10 cellular contexts compared by ENCODE assay signal in genomic region chr13:50843256-50844043, GRCh38. TPM values are rescaled to one million over a fixed set of nuclear protein-coding genes. Genes with fewer than 3 reads are reported as not detected.
DNase-seq lines count a peak whose midpoint lies in the region; ATAC-seq and TF ChIP-seq lines count a peak whose summit lies in the region.
"Had no signal": no experiment of that assay in that cellular context is flagged by ENCODE, and none has a peak within 500 bp of the region (broad histone marks: within the 10 kb centered on the region; RNA-seq: fewer than 3 reads in every experiment).

DLEU7 (minus strand) TSS chr13:50843692; CDS start chr13:50843646, 46 bp downstream.

- CTCF ChIA-PET in activated CD4-positive, alpha-beta memory T cell treated with anti-CD3 and anti-CD28 coated beads for 36 hours (lab: Charles Lee), result no interaction called here

- H3K9me3 ChIP-seq in heart left ventricle (no peaks in the 10 kb centered on the region), neural progenitor cell (ENCODE audit: low read depth) (no peaks in the 10 kb centered on the region)
- H3K9me3 ChIP-seq: A549 had no signal

- H3K36me3 Mint-ChIP-seq in activated T-cell treated with anti-CD3 and anti-CD28 coated beads, Interleukin-2, amount 50 U/mL, for 24 hours (ENCODE audit: low read depth), result no peaks in the 10 kb centered on the region
- H3K36me3 Mint-ChIP-seq in activated T-cell treated with anti-CD3 and anti-CD28 coated beads, Interleukin-2, amount 50 U/mL, for 4 hours (ENCODE audit: insufficient read depth), result no peaks in the 10 kb centered on the region
- H3K36me3 Mint-ChIP-seq in neural progenitor cell (peaks cover under 1% of the 10 kb centered on the region), type B pancreatic cell (peaks cover 4% of the 10 kb centered on the region)
- no peaks in the 10 kb centered on the region for H3K36me3 Mint-ChIP-seq in activated CD4-positive, alpha-beta memory T cell treated with anti-CD3 and anti-CD28 coated beads for 36 hours

- TF ChIP-seq CTCF in heart left ventricle (IDR thresholded peaks at IDR 0.05) (no peak), neural progenitor cell (IDR thresholded peaks at IDR 0.05) (no peak), type B pancreatic cell (conservative IDR thresholded peaks at IDR 0.05) (no peak)

- POLR2A ChIA-PET in activated CD4-positive, alpha-beta memory T cell treated with anti-CD3 and anti-CD28 coated beads for 36 hours (lab: Charles Lee), result no interaction called here

- no peaks in the 10 kb centered on the region for H3K9me3 Mint-ChIP-seq in activated T-cell treated with anti-CD3 and anti-CD28 coated beads, Interleukin-2, amount 50 U/mL, for 24 hours
- H3K9me3 Mint-ChIP-seq in activated T-cell treated with anti-CD3 and anti-CD28 coated beads, Interleukin-2, amount 50 U/mL, for 4 hours, result no peaks in the 10 kb centered on the region
- H3K9me3 Mint-ChIP-seq in neural progenitor cell (peaks cover 2% of the 10 kb centered on the region), type B pancreatic cell (no peaks in the 10 kb centered on the region)
- no peaks in the 10 kb centered on the region for H3K9me3 Mint-ChIP-seq in activated CD4-positive, alpha-beta memory T cell treated with anti-CD3 and anti-CD28 coated beads for 36 hours

- H3K4me3 Mint-ChIP-seq in activated T-cell treated with anti-CD3 and anti-CD28 coated beads, Interleukin-2, amount 50 U/mL, for 24 hours, result peak within 1 kb of the TSS; percentile 30
- H3K4me3 Mint-ChIP-seq in activated T-cell treated with anti-CD3 and anti-CD28 coated beads, Interleukin-2, amount 50 U/mL, for 4 hours, result no peak within 1 kb of the TSS
- H3K4me3 Mint-ChIP-seq in neural progenitor cell, result peak within 1 kb of the TSS; percentile 84
- peak within 1 kb of the TSS; percentile 86 for H3K4me3 Mint-ChIP-seq in type B pancreatic cell
- no peak within 1 kb of the TSS for H3K4me3 Mint-ChIP-seq in activated CD4-positive, alpha-beta memory T cell treated with anti-CD3 and anti-CD28 coated beads for 36 hours

- H3K4me1 ChIP-seq in heart left ventricle, result peaks cover 0 to 14% (median 2%) of the 10 kb centered on the region in 12 donors
- peaks cover 9% of the 10 kb centered on the region for H3K4me1 ChIP-seq in neural progenitor cell
- H3K4me1 ChIP-seq: A549 had no signal

- intact Hi-C loops in heart left ventricle (cut with DNase I), result no loop called here
- intact Hi-C loops in activated CD4-positive, alpha-beta memory T cell treated with anti-CD3 and anti-CD28 coated beads for 36 hours (cut with micrococcal nuclease), result no loop called here

- H3F3A ChIP-seq in neural progenitor cell (ENCODE audit: low read depth), result peaks cover 9% of the 10 kb centered on the region

- H3K27ac ChIP-seq in heart left ventricle (no peak within 1 kb of the TSS), neural progenitor cell (no peak within 1 kb of the TSS)
- H3K27ac ChIP-seq: A549 had no signal

- H3K27me3 ChIP-seq in heart left ventricle (peaks cover 0 to 37% (median 22%) of the 10 kb centered on the region in 9 donors), neural progenitor cell (peaks cover 59% of the 10 kb centered on the region)

- no peak within 1 kb of the TSS for H3K27ac Mint-ChIP-seq in activated T-cell treated with anti-CD3 and anti-CD28 coated beads, Interleukin-2, amount 50 U/mL, for 24 hours
- H3K27ac Mint-ChIP-seq in neural progenitor cell (peak within 1 kb of the TSS; percentile 65), type B pancreatic cell (peak within 1 kb of the TSS; percentile 81)
- no peak within 1 kb of the TSS for H3K27ac Mint-ChIP-seq in activated CD4-positive, alpha-beta memory T cell treated with anti-CD3 and anti-CD28 coated beads for 36 hours

- H3K36me3 ChIP-seq in heart left ventricle (no peaks in the 10 kb centered on the region), neural progenitor cell (no peaks in the 10 kb centered on the region)

- peaks cover 11% of the 10 kb centered on the region for H3K4me1 Mint-ChIP-seq in activated T-cell treated with anti-CD3 and anti-CD28 coated beads, Interleukin-2, amount 50 U/mL, for 24 hours (ENCODE audit: low read depth)
- H3K4me1 Mint-ChIP-seq in activated T-cell treated with anti-CD3 and anti-CD28 coated beads, Interleukin-2, amount 50 U/mL, for 4 hours (ENCODE audit: low read depth), result peaks cover 14% of the 10 kb centered on the region
- H3K4me1 Mint-ChIP-seq in neural progenitor cell (peaks cover 21% of the 10 kb centered on the region), type B pancreatic cell (ENCODE audit: unreplicated experiment) (peaks cover 27% of the 10 kb centered on the region)
- H3K4me1 Mint-ChIP-seq in activated CD4-positive, alpha-beta memory T cell treated with anti-CD3 and anti-CD28 coated beads for 36 hours (ENCODE audit: low read depth), result peaks cover 9% of the 10 kb centered on the region

- 20 to 34% (median 25%) methylated on average over 18 to 78 of the region's 78 CpGs for WGBS in heart left ventricle, 4 donors

- ATAC-seq in activated T-cell treated with anti-CD3 and anti-CD28 coated beads, Interleukin-2, amount 50 U/mL, for 4 hours, result no peak
- peak in 2 of 4 donors; percentile 18 to 48 for ATAC-seq in heart left ventricle
- ATAC-seq: A549 had no signal

- peak within 1 kb of the TSS; percentile 84 for H3K4me2 ChIP-seq in neural progenitor cell
- H3K4me2 ChIP-seq: A549 had no signal

- no peak for TF ChIP-seq POLR2A in heart left ventricle (IDR thresholded peaks at IDR 0.05)

- in situ Hi-C loops in ACHN (cut with HindIII; ENCODE audit: low pct_ligation_motif_present, low pct_unique_long_range_greater_than_20kb, low sequenced_read_pairs), result no loop called here

- H3K9ac ChIP-seq in neural progenitor cell, result no peak within 1 kb of the TSS

- peaks cover 3% of the 10 kb centered on the region for H4K20me1 ChIP-seq in neural progenitor cell (ENCODE audit: low read depth)

- no peaks in the 10 kb centered on the region for H3K79me2 ChIP-seq in neural progenitor cell (ENCODE audit: low read depth)

- H2AFZ ChIP-seq in neural progenitor cell (replicated peaks), result peak within 1 kb of the TSS; percentile 73

- H3K27me3 Mint-ChIP-seq in activated T-cell treated with anti-CD3 and anti-CD28 coated beads, Interleukin-2, amount 50 U/mL, for 24 hours, result peaks cover 15% of the 10 kb centered on the region
- peaks cover 10% of the 10 kb centered on the region for H3K27me3 Mint-ChIP-seq in activated T-cell treated with anti-CD3 and anti-CD28 coated beads, Interleukin-2, amount 50 U/mL, for 4 hours (ENCODE audit: low read depth)
- peaks cover 12% of the 10 kb centered on the region for H3K27me3 Mint-ChIP-seq in neural progenitor cell (ENCODE audit: insufficient read depth, low read depth)
- H3K27me3 Mint-ChIP-seq in type B pancreatic cell, result peaks cover 39% of the 10 kb centered on the region
- H3K27me3 Mint-ChIP-seq in activated CD4-positive, alpha-beta memory T cell treated with anti-CD3 and anti-CD28 coated beads for 36 hours, result peaks cover 9% of the 10 kb centered on the region

- no peak for DNase-seq in activated T-cell treated with anti-CD3 and anti-CD28 coated beads, Interleukin-2, amount 50 U/mL, for 24 hours
- no peak for DNase-seq in activated T-cell treated with anti-CD3 and anti-CD28 coated beads, Interleukin-2, amount 50 U/mL, for 4 hours
- DNase-seq in heart left ventricle (peak in 1 of 5 donors; percentile 8), neural progenitor cell (ENCODE audit: low spot score) (peak; percentile 88), type B pancreatic cell (ENCODE audit: extremely low spot score, unreplicated experiment) (peak; percentile 73), ACHN (no peak)
- DNase-seq in activated CD4-positive, alpha-beta memory T cell treated with anti-CD3 and anti-CD28 coated beads for 36 hours, result no peak
- no peak for DNase-seq in stimulated activated CD4-positive, alpha-beta T cell treated with anti-CD3 and anti-CD28 coated beads, Interleukin-4, amount 100 ng/mL, for 24 hours
- DNase-seq: activated effector memory CD4-positive, alpha-beta T cell treated with Interleukin-2 at 50 U/mL for 16 hours had no signal

- H3K4me3 ChIP-seq in heart left ventricle, result peak within 1 kb of the TSS in 10 of 12 donors; percentile 2 to 52 (median 39)
- H3K4me3 ChIP-seq in neural progenitor cell, result peak within 1 kb of the TSS; percentile 53
- H3K4me3 ChIP-seq: A549 had no signal

RNA-seq across cellular contexts. Expression of gene DLEU7, which starts in this region (rescaled TPM):
- total RNA-seq in activated T-cell treated with anti-CD3 and anti-CD28 coated beads, Interleukin-2, amount 50 U/mL, for 4 hours, result not detected
- under 1 TPM in 3 of 9 donors, not detected in 6; 0.12 to 0.93 (median 0.36) TPM for total RNA-seq in heart left ventricle
- polyA plus RNA-seq in heart left ventricle, result under 1 TPM in 1 of 2 donors, not detected in 1; 0.06 TPM
- total RNA-seq in neural progenitor cell (ENCODE audit: low replicate concordance), result 0.25 TPM in 1 of 2 replicates, not detected in the other
- total RNA-seq in type B pancreatic cell (ENCODE audit: low replicate concordance), result 14.4 TPM in 1 of 2 replicates, not detected in the other
- total RNA-seq in activated CD4-positive, alpha-beta memory T cell treated with anti-CD3 and anti-CD28 coated beads for 36 hours, result not detected
- polyA plus RNA-seq: A549 had no signal

Comparison
In these comparisons a context has a peak if more than half of its experiments do, and no peak if none do; other contexts are left out.
1. H3K4me3 Mint-ChIP-seq: peak in activated T-cell treated with anti-CD3 and anti-CD28 coated beads, Interleukin-2, amount 50 U/mL, for 24 hours (single experiment), neural progenitor cell (single experiment) and type B pancreatic cell (single experiment); none in activated T-cell treated with anti-CD3 and anti-CD28 coated beads, Interleukin-2, amount 50 U/mL, for 4 hours (single experiment) and activated CD4-positive, alpha-beta memory T cell treated with anti-CD3 and anti-CD28 coated beads for 36 hours (single experiment).
2. Peak in DNase-seq, H3K4me3 ChIP-seq and H3K4me2 ChIP-seq in neural progenitor cell; RNA of the gene not detected or under 1 TPM.
3. H3K27ac Mint-ChIP-seq: peak in neural progenitor cell (single experiment) and type B pancreatic cell (single experiment); none in activated T-cell treated with anti-CD3 and anti-CD28 coated beads, Interleukin-2, amount 50 U/mL, for 24 hours (single experiment) and activated CD4-positive, alpha-beta memory T cell treated with anti-CD3 and anti-CD28 coated beads for 36 hours (single experiment).